Comparison of ENCODE assay signal across 8 cellular contexts in the genomic region with DNA sequence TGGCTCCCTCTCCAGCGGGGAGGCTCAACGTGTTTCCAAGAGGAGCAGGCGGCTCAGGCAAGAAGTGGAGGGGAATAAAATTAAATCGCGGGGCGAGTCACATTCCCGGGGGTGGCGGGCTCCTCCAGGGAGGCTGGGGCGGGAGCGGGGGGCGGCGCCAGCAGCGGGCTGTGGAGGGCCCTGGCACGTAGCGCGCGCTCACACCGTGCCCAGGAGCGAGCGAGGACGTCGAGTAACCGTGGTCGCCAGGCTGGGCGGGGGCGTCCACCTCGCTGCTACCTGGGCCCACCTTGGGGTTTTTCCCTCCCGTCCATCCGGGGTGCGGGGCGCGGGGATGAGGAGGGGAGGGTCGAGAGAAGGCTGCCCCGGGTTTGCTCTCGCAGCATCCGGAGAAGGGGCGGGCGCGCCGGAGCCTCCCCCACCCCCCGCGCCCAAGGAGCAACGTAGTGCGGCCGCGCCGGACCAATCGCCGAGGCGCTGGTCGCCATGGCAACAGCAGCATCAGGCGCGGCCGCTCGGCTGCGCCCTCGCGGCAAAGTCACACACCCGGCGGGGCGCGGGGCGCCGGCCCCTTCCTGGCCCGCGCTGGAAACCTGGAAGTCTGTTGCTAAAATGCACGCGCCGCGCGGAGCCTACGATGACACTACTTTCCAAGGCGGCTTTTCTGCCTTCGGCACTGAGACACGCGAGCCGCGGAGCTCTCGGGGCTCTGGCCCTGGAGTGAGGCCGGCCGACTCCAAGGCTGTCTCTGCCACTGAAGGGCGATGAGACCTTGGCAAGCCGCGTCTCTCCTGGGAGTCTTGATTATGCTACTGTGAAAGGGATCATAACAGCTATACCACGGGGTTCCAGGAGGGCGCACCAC. TPM values are rescaled to one million over a fixed set of nuclear protein-coding genes. Genes with fewer than 3 reads are reported as not detected.
DNase-seq lines count a peak whose midpoint lies in the region; ATAC-seq and TF ChIP-seq lines count a peak whose summit lies in the region.

Gene IQSEC1, minus strand, starts transcription at position 388 of the 865 bp plus-strand sequence. CDS start 415 bp downstream, outside the sequence.

- H2AFZ ChIP-seq in KMS-11 (ENCODE audit: low read depth) = no peak within 1 kb of the TSS; the same call in 1 of the 2 replicates

- H3K9me3 ChIP-seq in CD4-positive, CD25-positive, alpha-beta regulatory T cell (ENCODE audit: control insufficient read depth in 2 of 2, low read length in 2 of 2) = no peaks in the 10 kb centered on the region
- no peaks in the 10 kb centered on the region for H3K9me3 ChIP-seq in effector memory CD4-positive, alpha-beta T cell (ENCODE audit: control insufficient read depth, low read length)
- no peaks in the 10 kb centered on the region for H3K9me3 ChIP-seq in mononuclear cell (ENCODE audit: low read depth, low read length)

- H3K36me3 ChIP-seq in CD4-positive, CD25-positive, alpha-beta regulatory T cell (ENCODE audit: control insufficient read depth, insufficient read depth, low read length) = no peaks in the 10 kb centered on the region
- H3K36me3 ChIP-seq in KMS-11 (ENCODE audit: insufficient read depth) = no peaks in the 10 kb centered on the region
- H3K36me3 ChIP-seq in effector memory CD4-positive, alpha-beta T cell (ENCODE audit: control insufficient read depth, insufficient read depth, low read length) = no peaks in the 10 kb centered on the region

- peaks cover 48% of the 10 kb centered on the region for H3K4me1 ChIP-seq in CD4-positive, CD25-positive, alpha-beta regulatory T cell (ENCODE audit: control insufficient read depth, insufficient read depth, low read length, poor library complexity, severe bottlenecking)
- H3K4me1 ChIP-seq in KMS-11 (ENCODE audit: low read depth, poor library complexity, severe bottlenecking) (peaks cover 44% of the 10 kb centered on the region), mononuclear cell (ENCODE audit: insufficient read depth, low read length) (peaks cover 72% of the 10 kb centered on the region)
- H3K4me1 ChIP-seq in effector memory CD4-positive, alpha-beta T cell (ENCODE audit: control insufficient read depth, insufficient read depth, low read length, poor library complexity, severe bottlenecking) = peaks cover 35% of the 10 kb centered on the region

- H3K27ac ChIP-seq in CD4-positive, CD25-positive, alpha-beta regulatory T cell (ENCODE audit: insufficient read depth, low read length, poor library complexity, severe bottlenecking) = no peak within 1 kb of the TSS
- H3K27ac ChIP-seq in KMS-11 = peak within 1 kb of the TSS; percentile 97
- H3K27ac ChIP-seq in effector memory CD4-positive, alpha-beta T cell (ENCODE audit: insufficient read depth, low read length, poor library complexity, severe bottlenecking) = no peak within 1 kb of the TSS

- H3K27ac Mint-ChIP-seq in CD4-positive, CD25-positive, alpha-beta regulatory T cell = peak within 1 kb of the TSS; percentile 64 to 79 (median 76)

- peak within 1 kb of the TSS; percentile 76 to 93 (median 87) for H3K4me3 Mint-ChIP-seq in CD4-positive, CD25-positive, alpha-beta regulatory T cell

- H3K4me2 ChIP-seq in KMS-11 = peak within 1 kb of the TSS; percentile 76

- H3K79me2 ChIP-seq in KMS-11 (ENCODE audit: insufficient read depth, low read depth) = no peaks in the 10 kb centered on the region

- H3K4me1 Mint-ChIP-seq in CD4-positive, CD25-positive, alpha-beta regulatory T cell = peaks cover 5 to 57% (median 24%) of the 10 kb centered on the region in 4 donors

- no peaks in the 10 kb centered on the region for H3K36me3 Mint-ChIP-seq in CD4-positive, CD25-positive, alpha-beta regulatory T cell

- TF ChIP-seq CTCF in KMS-11 (conservative IDR thresholded peaks at IDR 0.05; ENCODE audit: low read depth, low read length) = no peak

- no peaks in the 10 kb centered on the region for H4K20me1 ChIP-seq in KMS-11 (ENCODE audit: insufficient read depth)

- peak; percentile 51 to 69 (median 62) for DNase-seq in CD4-positive, CD25-positive, alpha-beta regulatory T cell
- DNase-seq in activated CD8-positive, alpha-beta memory T cell treated with anti-CD3 and anti-CD28 coated beads for 1 hour (ENCODE audit: extremely low read depth in 1 of 2, low read depth in 1 of 2) = peak; percentile 22 to 63
- peak; percentile 22 to 76 (median 66) for DNase-seq in effector memory CD4-positive, alpha-beta T cell
- DNase-seq in stimulated activated CD8-positive, alpha-beta memory T cell treated with anti-CD3 and anti-CD28 coated beads, Interleukin-4, amount 100 ng/mL, for 1 hour (ENCODE audit: low read depth in 2 of 2, low spot score in 1 of 2) = peak; percentile 31 to 60
- DNase-seq in HPDE6-E6E7 (ENCODE audit: extremely low spot score) = no peak

- no peak within 1 kb of the TSS for H3K4me3 ChIP-seq in CD4-positive, CD25-positive, alpha-beta regulatory T cell (ENCODE audit: low read depth, low read length)
- H3K4me3 ChIP-seq in KMS-11 (IDR thresholded peaks at IDR 0.05; ENCODE audit: insufficient read depth, low read depth, low read length) (no peak within 1 kb of the TSS), mononuclear cell (ENCODE audit: low read length) (peak within 1 kb of the TSS; percentile 16)
- H3K4me3 ChIP-seq in effector memory CD4-positive, alpha-beta T cell (ENCODE audit: insufficient read depth, low read depth, low read length, poor library complexity, severe bottlenecking) = peak within 1 kb of the TSS; percentile 45

- peak; percentile 67 to 70 for ATAC-seq in CD4-positive, CD25-positive, alpha-beta regulatory T cell (ENCODE audit: low read depth in 2 of 2)
- ATAC-seq in GM19455 (IDR thresholded peaks at IDR 0.05; ENCODE audit: unreplicated experiment) = peak; percentile 61

- H3K27me3 Mint-ChIP-seq in CD4-positive, CD25-positive, alpha-beta regulatory T cell = peaks cover 13% of the 10 kb centered on the region

- H3K27me3 ChIP-seq in CD4-positive, CD25-positive, alpha-beta regulatory T cell (ENCODE audit: control insufficient read depth, insufficient read depth, low read length) = peaks cover 2% of the 10 kb centered on the region
- H3K27me3 ChIP-seq in KMS-11 (ENCODE audit: insufficient read depth, low read depth) = no peaks in the 10 kb centered on the region
- H3K27me3 ChIP-seq in effector memory CD4-positive, alpha-beta T cell (replicated peaks; ENCODE audit: control insufficient read depth, insufficient read depth, low read length, poor library complexity, severe bottlenecking) = no peaks in the 10 kb centered on the region
- H3K27me3 ChIP-seq in mononuclear cell (ENCODE audit: insufficient read depth, low read length) = peaks cover 12% of the 10 kb centered on the region

- peak within 1 kb of the TSS; percentile 79 for H3K9ac ChIP-seq in KMS-11

- no peaks in the 10 kb centered on the region for H3K9me3 Mint-ChIP-seq in CD4-positive, CD25-positive, alpha-beta regulatory T cell

RNA-seq across cellular contexts. Expression of gene IQSEC1, which starts in this region (rescaled TPM):
- 131 TPM for total RNA-seq in CD4-positive, CD25-positive, alpha-beta regulatory T cell
- 10 to 100 TPM; 17.7 to 23.7 (median 21.0) TPM for polyA plus RNA-seq in CD4-positive, CD25-positive, alpha-beta regulatory T cell
- total RNA-seq in mononuclear cell = 135 TPM

Comparison
In these comparisons a context has a peak if more than half of its experiments do, and no peak if none do; other contexts are left out.
1. H3K4me3 ChIP-seq: peak in effector memory CD4-positive, alpha-beta T cell (single experiment) and mononuclear cell (single experiment); none in CD4-positive, CD25-positive, alpha-beta regulatory T cell (single experiment) and KMS-11 (single experiment).